1 cellular context compared by ENCODE assay signal in genomic region chr10:5147981-5148677, GRCh38.
TF ChIP-seq lines count a peak whose summit lies in the region.

No MANE protein-coding gene starts in this region.

TF ChIP-seq in HepG2, 621 proteins besides CTCF, POLR2A, EP300 and RAD21 (continued from another document):
- TF ChIP-seq TP53 (CRISPR knock-in tag; conservative IDR thresholded peaks at IDR 0.05) = no peak
- peak; percentile 93 for TF ChIP-seq ISL2 (CRISPR knock-in tag; IDR thresholded peaks at IDR 0.05)
- no peak for TF ChIP-seq KMT2A (CRISPR knock-in tag; IDR thresholded peaks at IDR 0.05)
- peak; percentile 94 for TF ChIP-seq MED1 (CRISPR knock-in tag; IDR thresholded peaks at IDR 0.05)
- no peak; the same call in 1 of the 2 replicates for TF ChIP-seq ZNF335 (CRISPR knock-in tag; IDR thresholded peaks at IDR 0.05)
- 0 out of 2 replicates have a peak, but pooled peaks have one; percentile 72 for TF ChIP-seq PAX8 (CRISPR knock-in tag; IDR thresholded peaks at IDR 0.05; ENCODE audit: borderline replicate concordance)
- TF ChIP-seq ZSCAN30 (CRISPR knock-in tag; IDR thresholded peaks at IDR 0.05) = peak; percentile 62; the same call in 1 of the 2 replicates
- 0 out of 2 replicates have a peak, but pooled peaks have one; percentile 50 for TF ChIP-seq ZNF24 (IDR thresholded peaks at IDR 0.05)
- TF ChIP-seq ZNF292 (CRISPR knock-in tag; IDR thresholded peaks at IDR 0.05; ENCODE audit: borderline replicate concordance, low read depth) = no peak
- peak; percentile 85 for TF ChIP-seq HOMEZ (CRISPR knock-in tag; IDR thresholded peaks at IDR 0.05; ENCODE audit: low read depth)
- TF ChIP-seq MIXL1 (CRISPR knock-in tag; IDR thresholded peaks at IDR 0.05) = peak; percentile 68; the same call in 1 of the 2 replicates
- TF ChIP-seq ARID3A (IDR thresholded peaks at IDR 0.05; ENCODE audit: low read depth, low read length) = peak; percentile 82
- no peak for TF ChIP-seq TRAFD1 (CRISPR knock-in tag; IDR thresholded peaks at IDR 0.05; ENCODE audit: borderline replicate concordance)
- TF ChIP-seq GATAD2A (CRISPR knock-in tag; IDR thresholded peaks at IDR 0.05) = peak; percentile 90
- TF ChIP-seq XBP1 (CRISPR knock-in tag; IDR thresholded peaks at IDR 0.05) = no peak
- 0 out of 2 replicates have a peak, but pooled peaks have one; percentile 62 for TF ChIP-seq ZC3H4 (CRISPR knock-in tag; IDR thresholded peaks at IDR 0.05; ENCODE audit: borderline replicate concordance)
- no peak for TF ChIP-seq ZFP82 (CRISPR knock-in tag; IDR thresholded peaks at IDR 0.05; ENCODE audit: borderline replicate concordance)
TF ChIP-seq in HepG2: peak in this region for 111.
